Comparison of ENCODE assay signal across 17 cellular contexts in genomic region chr1:69787151-69787550, GRCh38.
A peak's percentile ranks its signal among the peaks of the same experiment; 100 is the strongest.
DNase-seq lines count a peak whose midpoint lies in the region; TF ChIP-seq lines count a peak whose summit lies in the region.
"Had no signal": no experiment of that assay in that cellular context is flagged by ENCODE, and none has a peak within 500 bp of the region (broad histone marks: within the 10 kb centered on the region; RNA-seq: fewer than 3 reads in every experiment).

No MANE protein-coding gene starts in this region.

- H4K5ac ChIP-seq in H9 (ENCODE audit: insufficient read length, low read depth, low read length), result no peak overlapping the region

- H3K79me1 ChIP-seq in H9 (ENCODE audit: insufficient read depth, low read depth, low read length, poor library complexity, severe bottlenecking), result no peaks in the 10 kb centered on the region

- no peaks in the 10 kb centered on the region; a peak in 1 of 5 replicates for H3K9me3 Mint-ChIP-seq in H9
- H3K9me3 Mint-ChIP-seq in nephron progenitor cell, result no peaks in the 10 kb centered on the region

- H3K4me3 ChIP-seq in SJCRH30, result no peak overlapping the region
- H3K4me3 ChIP-seq: SJSA1 had no signal

- no peak overlapping the region for H3K9ac ChIP-seq in H9 (ENCODE audit: extremely low read depth, insufficient read length, low read length)

- no peaks in the 10 kb centered on the region for H3K27me3 ChIP-seq in H9 (ENCODE audit: insufficient read depth, low read length)
- H3K27me3 ChIP-seq in SJCRH30, result peaks cover 3% of the 10 kb centered on the region; the same call in 1 of the 2 replicates
- H3K27me3 ChIP-seq: SJSA1 had no signal

- no peak overlapping the region for H3K23ac ChIP-seq in H9 (ENCODE audit: insufficient read length, low read depth, low read length)

- H3K4me1 ChIP-seq in H9 (ENCODE audit: insufficient read depth, low read length) (no peaks in the 10 kb centered on the region), SJCRH30 (no peaks in the 10 kb centered on the region)
- H3K4me1 ChIP-seq: Caco-2, SJSA1 had no signal

- no peak overlapping the region for H2BK20ac ChIP-seq in H9 (ENCODE audit: low read depth, low read length, poor library complexity, severe bottlenecking)

- H3K4me1 Mint-ChIP-seq in H9 (no peaks in the 10 kb centered on the region), nephron progenitor cell (no peaks in the 10 kb centered on the region)
- H3K4me1 Mint-ChIP-seq: CD14-positive monocyte had no signal

- no peak overlapping the region for H3K4me2 ChIP-seq in H9 (ENCODE audit: insufficient read depth, insufficient read length, low read length)

- no peak overlapping the region for H4K8ac ChIP-seq in H9 (replicated peaks; ENCODE audit: insufficient read length, low read depth, low read length)

- no peak overlapping the region for H3K4ac ChIP-seq in H9 (ENCODE audit: low read depth, low read length)

- H2BK5ac ChIP-seq in H9 (ENCODE audit: insufficient read length, low read length), result no peak overlapping the region

- H2AK5ac ChIP-seq in H9 (ENCODE audit: insufficient read length, low read length), result no peak overlapping the region

- no peak overlapping the region for H3K4me3 Mint-ChIP-seq in H9
- no peak overlapping the region for H3K4me3 Mint-ChIP-seq in nephron progenitor cell
- H3K4me3 Mint-ChIP-seq: CD14-positive monocyte had no signal

- H3K27ac ChIP-seq in H9 (ENCODE audit: insufficient read length, low read depth, low read length) (no peak overlapping the region), SJCRH30 (no peak overlapping the region)
- H3K27ac ChIP-seq: SJSA1 had no signal

- no CpG with 5 or more reads among the region's 5 CpGs for WGBS in H9 (ENCODE audit: extremely low coverage, insufficient read length, low lambda C conversion rate)

- no peak overlapping the region for H3K14ac ChIP-seq in H9 (ENCODE audit: insufficient read depth, low read length)

- H4K91ac ChIP-seq in H9 (ENCODE audit: insufficient read length, low read depth, low read length), result no peak overlapping the region

- TF ChIP-seq CTCF in H9 (conservative IDR thresholded peaks at IDR 0.05), result peak; percentile 52
- no peak for TF ChIP-seq CTCF in nephron progenitor cell (IDR thresholded peaks at IDR 0.05)

- H3K9me3 ChIP-seq in H9 (ENCODE audit: control insufficient read depth, low read depth, low read length) (no peaks in the 10 kb centered on the region), SJCRH30 (replicated peaks) (no peaks in the 10 kb centered on the region)
- H3K9me3 ChIP-seq: Caco-2, SJSA1 had no signal

- H3T11ph ChIP-seq in H9 (ENCODE audit: low read length), result no peak overlapping the region

- H2BK120ac ChIP-seq in H9 (ENCODE audit: low read depth, low read length, poor library complexity, severe bottlenecking), result no peak overlapping the region

- H2BK12ac ChIP-seq in H9 (ENCODE audit: insufficient read length, low read depth, low read length), result no peak overlapping the region

- no peak overlapping the region; a peak in 1 of 7 replicates for H3K27ac Mint-ChIP-seq in H9
- H3K27ac Mint-ChIP-seq in nephron progenitor cell, result no peak overlapping the region
- H3K27ac Mint-ChIP-seq: CD14-positive monocyte had no signal

- no peaks in the 10 kb centered on the region for H3K79me2 ChIP-seq in H9 (ENCODE audit: insufficient read depth, low read length)

- no peak overlapping the region for H3K18ac ChIP-seq in H9 (ENCODE audit: insufficient read length, low read depth, low read length)

- H3K36me3 ChIP-seq in SJCRH30, result no peaks in the 10 kb centered on the region
- H3K36me3 ChIP-seq: SJSA1 had no signal

- H3K23me2 ChIP-seq in H9 (ENCODE audit: insufficient read length, low read depth, low read length, poor library complexity, severe bottlenecking), result no peaks in the 10 kb centered on the region

- H3K36me3 Mint-ChIP-seq in H9 (ENCODE audit: insufficient read depth in 1 of 3, low read depth in 3 of 3) (no peaks in the 10 kb centered on the region), nephron progenitor cell (ENCODE audit: low read depth) (no peaks in the 10 kb centered on the region)
- H3K36me3 Mint-ChIP-seq: CD14-positive monocyte had no signal

- no peaks in the 10 kb centered on the region for H4K20me1 ChIP-seq in H9 (ENCODE audit: control insufficient read depth, insufficient read depth, insufficient read length)

- peak; percentile 11 for DNase-seq in DMS53 (lab: John Stamatoyannopoulos, UW)
- DNase-seq in DMS53 treated with DMSO at 0.1 percent for 48 hours (lab: John Stamatoyannopoulos, UW; ENCODE audit: unreplicated experiment), result no peak
- DNase-seq in H9, result peak; percentile 52
- DNase-seq in SJCRH30, result peak; percentile 3
- DNase-seq in nephron progenitor cell, result peak; percentile 4
- no peak for DNase-seq in NCI-H1105 treated with DMSO at 0.1 percent for 48 hours (lab: John Stamatoyannopoulos, UW)
- DNase-seq in Ammon's horn (ENCODE audit: low spot score), result no peak
- DNase-seq in effector CD4-positive, alpha-beta T cell, result no peak
- DNase-seq: Caco-2, H7, NCI-H1092 treated with DMSO at 0.1 percent for 48 hours, NCI-H1694 treated with DMSO at 0.1 percent for 48 hours, NCI-H446, NCI-H774, SW 1271 had no signal

- H2AFZ ChIP-seq in H9 (ENCODE audit: low read length), result no peak overlapping the region

- H3K27me3 Mint-ChIP-seq in H9 (ENCODE audit: low read depth), result no peaks in the 10 kb centered on the region
- peaks cover 4% of the 10 kb centered on the region for H3K27me3 Mint-ChIP-seq in nephron progenitor cell (ENCODE audit: low read depth, poor library complexity)

- no peak overlapping the region for H3K56ac ChIP-seq in H9 (ENCODE audit: insufficient read length, low read depth, low read length)

- no peak overlapping the region for H2BK15ac ChIP-seq in H9 (ENCODE audit: low read depth, low read length)

Comparison
In these comparisons a context has a peak if more than half of its experiments do, and no peak if none do; other contexts are left out.
1. DNase-seq: peak in DMS53 (single experiment), H9 (single experiment), SJCRH30 (2 of 2) and nephron progenitor cell (single experiment); none in DMS53 treated with DMSO at 0.1 percent for 48 hours (single experiment), NCI-H1105 treated with DMSO at 0.1 percent for 48 hours (single experiment), Ammon's horn (single experiment) and effector CD4-positive, alpha-beta T cell (single experiment).